Comparison of ENCODE assay signal across 2 cellular contexts in genomic region chr3:55483196-55484095, GRCh38.
TF ChIP-seq lines count a peak whose summit lies in the region.

No MANE protein-coding gene starts in this region.

TF ChIP-seq in SK-N-SH, 30 proteins besides CTCF, POLR2A, EP300 and RAD21 (continued from another document):
- TF ChIP-seq ZBTB33 (IDR thresholded peaks at IDR 0.05; ENCODE audit: borderline replicate concordance, low read depth) (no peak), TAF1 (IDR thresholded peaks at IDR 0.05; ENCODE audit: borderline replicate concordance, low read depth, low read length) (no peak), USF1 (IDR thresholded peaks at IDR 0.05; ENCODE audit: borderline replicate concordance, low read depth) (no peak), SMC3 (IDR thresholded peaks at IDR 0.05; ENCODE audit: low read depth, low read length) (no peak), MEF2A (IDR thresholded peaks at IDR 0.05; ENCODE audit: borderline replicate concordance, low read depth) (no peak), POLR2AphosphoS5 (IDR thresholded peaks at IDR 0.05; ENCODE audit: low read depth, low read length) (no peak), FOXJ3 (CRISPR knock-in tag; IDR thresholded peaks at IDR 0.05) (no peak)
- TF ChIP-seq, protein P1, sequence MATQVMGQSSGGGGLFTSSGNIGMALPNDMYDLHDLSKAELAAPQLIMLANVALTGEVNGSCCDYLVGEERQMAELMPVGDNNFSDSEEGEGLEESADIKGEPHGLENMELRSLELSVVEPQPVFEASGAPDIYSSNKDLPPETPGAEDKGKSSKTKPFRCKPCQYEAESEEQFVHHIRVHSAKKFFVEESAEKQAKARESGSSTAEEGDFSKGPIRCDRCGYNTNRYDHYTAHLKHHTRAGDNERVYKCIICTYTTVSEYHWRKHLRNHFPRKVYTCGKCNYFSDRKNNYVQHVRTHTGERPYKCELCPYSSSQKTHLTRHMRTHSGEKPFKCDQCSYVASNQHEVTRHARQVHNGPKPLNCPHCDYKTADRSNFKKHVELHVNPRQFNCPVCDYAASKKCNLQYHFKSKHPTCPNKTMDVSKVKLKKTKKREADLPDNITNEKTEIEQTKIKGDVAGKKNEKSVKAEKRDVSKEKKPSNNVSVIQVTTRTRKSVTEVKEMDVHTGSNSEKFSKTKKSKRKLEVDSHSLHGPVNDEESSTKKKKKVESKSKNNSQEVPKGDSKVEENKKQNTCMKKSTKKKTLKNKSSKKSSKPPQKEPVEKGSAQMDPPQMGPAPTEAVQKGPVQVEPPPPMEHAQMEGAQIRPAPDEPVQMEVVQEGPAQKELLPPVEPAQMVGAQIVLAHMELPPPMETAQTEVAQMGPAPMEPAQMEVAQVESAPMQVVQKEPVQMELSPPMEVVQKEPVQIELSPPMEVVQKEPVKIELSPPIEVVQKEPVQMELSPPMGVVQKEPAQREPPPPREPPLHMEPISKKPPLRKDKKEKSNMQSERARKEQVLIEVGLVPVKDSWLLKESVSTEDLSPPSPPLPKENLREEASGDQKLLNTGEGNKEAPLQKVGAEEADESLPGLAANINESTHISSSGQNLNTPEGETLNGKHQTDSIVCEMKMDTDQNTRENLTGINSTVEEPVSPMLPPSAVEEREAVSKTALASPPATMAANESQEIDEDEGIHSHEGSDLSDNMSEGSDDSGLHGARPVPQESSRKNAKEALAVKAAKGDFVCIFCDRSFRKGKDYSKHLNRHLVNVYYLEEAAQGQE (IDR thresholded peaks at IDR 0.05; ENCODE audit: low read depth, low read length) = no peak

TF ChIP-seq in SK-N-SH treated with all-trans-retinoic acid at 6 μM for 48 hours, 23 proteins besides CTCF, POLR2A, EP300 and RAD21 (continued from another document):
- TF ChIP-seq, protein P2, sequence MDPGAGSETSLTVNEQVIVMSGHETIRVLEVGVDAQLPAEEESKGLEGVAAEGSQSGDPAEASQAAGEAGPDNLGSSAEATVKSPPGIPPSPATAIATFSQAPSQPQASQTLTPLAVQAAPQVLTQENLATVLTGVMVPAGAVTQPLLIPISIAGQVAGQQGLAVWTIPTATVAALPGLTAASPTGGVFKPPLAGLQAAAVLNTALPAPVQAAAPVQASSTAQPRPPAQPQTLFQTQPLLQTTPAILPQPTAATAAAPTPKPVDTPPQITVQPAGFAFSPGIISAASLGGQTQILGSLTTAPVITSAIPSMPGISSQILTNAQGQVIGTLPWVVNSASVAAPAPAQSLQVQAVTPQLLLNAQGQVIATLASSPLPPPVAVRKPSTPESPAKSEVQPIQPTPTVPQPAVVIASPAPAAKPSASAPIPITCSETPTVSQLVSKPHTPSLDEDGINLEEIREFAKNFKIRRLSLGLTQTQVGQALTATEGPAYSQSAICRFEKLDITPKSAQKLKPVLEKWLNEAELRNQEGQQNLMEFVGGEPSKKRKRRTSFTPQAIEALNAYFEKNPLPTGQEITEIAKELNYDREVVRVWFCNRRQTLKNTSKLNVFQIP (CRISPR knock-in tag; IDR thresholded peaks at IDR 0.05; ENCODE audit: borderline replicate concordance, low read depth) = no peak
- TF ChIP-seq RARB (CRISPR knock-in tag; IDR thresholded peaks at IDR 0.05) = no peak
- TF ChIP-seq, protein P3, sequence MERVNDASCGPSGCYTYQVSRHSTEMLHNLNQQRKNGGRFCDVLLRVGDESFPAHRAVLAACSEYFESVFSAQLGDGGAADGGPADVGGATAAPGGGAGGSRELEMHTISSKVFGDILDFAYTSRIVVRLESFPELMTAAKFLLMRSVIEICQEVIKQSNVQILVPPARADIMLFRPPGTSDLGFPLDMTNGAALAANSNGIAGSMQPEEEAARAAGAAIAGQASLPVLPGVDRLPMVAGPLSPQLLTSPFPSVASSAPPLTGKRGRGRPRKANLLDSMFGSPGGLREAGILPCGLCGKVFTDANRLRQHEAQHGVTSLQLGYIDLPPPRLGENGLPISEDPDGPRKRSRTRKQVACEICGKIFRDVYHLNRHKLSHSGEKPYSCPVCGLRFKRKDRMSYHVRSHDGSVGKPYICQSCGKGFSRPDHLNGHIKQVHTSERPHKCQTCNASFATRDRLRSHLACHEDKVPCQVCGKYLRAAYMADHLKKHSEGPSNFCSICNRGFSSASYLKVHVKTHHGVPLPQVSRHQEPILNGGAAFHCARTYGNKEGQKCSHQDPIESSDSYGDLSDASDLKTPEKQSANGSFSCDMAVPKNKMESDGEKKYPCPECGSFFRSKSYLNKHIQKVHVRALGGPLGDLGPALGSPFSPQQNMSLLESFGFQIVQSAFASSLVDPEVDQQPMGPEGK (CRISPR knock-in tag; IDR thresholded peaks at IDR 0.05; ENCODE audit: borderline replicate concordance) = no peak
- TF ChIP-seq ISL1 (CRISPR knock-in tag; IDR thresholded peaks at IDR 0.05) = no peak
